ENCODE assay signal across 7 cellular contexts in genomic region chr3:103089758-103090157, GRCh38.
"Had no signal": no experiment of that assay in that cellular context is flagged by ENCODE, and none has a peak within 500 bp of the region (broad histone marks: within the 10 kb centered on the region; RNA-seq: fewer than 3 reads in every experiment).

No MANE protein-coding gene starts in this region.

- H3K27ac ChIP-seq: HL-60, KMS-11 had no signal

- H3K4me2 ChIP-seq: KMS-11 had no signal

- H3K4me3 ChIP-seq: K562 had no signal

- H3K9ac ChIP-seq: KMS-11 had no signal

- H3K4me3 Mint-ChIP-seq: IgD-negative memory B cell had no signal

- H3K27me3 Mint-ChIP-seq: IgD-negative memory B cell had no signal

- H3K36me3 Mint-ChIP-seq: IgD-negative memory B cell had no signal

- ATAC-seq: K562 had no signal

- DNase-seq: KBM-7, KG1 had no signal

- H3K27ac Mint-ChIP-seq: IgD-negative memory B cell had no signal

- FAIRE-seq: HTR-8/SVneo, K562 had no signal

- H3K4me1 Mint-ChIP-seq: IgD-negative memory B cell had no signal
